In genomic region chr18:36388310-36388709, GRCh38 we compare ENCODE assay signal across 23 cellular contexts.
"Had no signal": no experiment of that assay in that cellular context is flagged by ENCODE, and none has a peak within 500 bp of the region (broad histone marks: within the 10 kb centered on the region; RNA-seq: fewer than 3 reads in every experiment).

No MANE protein-coding gene starts in this region.

- H3K4me1 ChIP-seq: left lung, pancreas, sigmoid colon, stomach, transverse colon had no signal

- H3K36me3 ChIP-seq: left lung, pancreas, sigmoid colon, stomach, thoracic aorta, transverse colon had no signal

- H3K27me3 Mint-ChIP-seq: natural killer cell treated with Interleukin-12 subunit alpha and Interleukin-12 subunit beta and Interleukin-15 and Interleukin-18, amount 100 ng/mL, for 72 hours; progenitor cell of endocrine pancreas had no signal

- H3K4me1 Mint-ChIP-seq: endodermal cell had no signal

- H3K9me3 Mint-ChIP-seq: endodermal cell; natural killer cell treated with Interleukin-12 subunit alpha and Interleukin-12 subunit beta and Interleukin-15 and Interleukin-18, amount 100 ng/mL, for 72 hours had no signal

- DNase-seq: cerebellar nuclear complex; effector CD4-positive, alpha-beta T cell; endodermal cell; erythroblast; foreskin keratinocyte; head of caudate nucleus; hypothalamus; left lung; mesenchymal stem cell; midbrain; occipital lobe; pancreas; sigmoid colon; stimulated activated CD4-positive, alpha-beta T cell treated with anti-CD3 and anti-CD28 coated beads, Interleukin-12 subunit alpha, Interleukin-12 subunit beta, amount 100 ng/mL, for 4 hours; stimulated activated naive CD4-positive, alpha-beta T cell; stomach; substantia nigra; transverse colon had no signal

- H3K4me3 ChIP-seq: left lung, lung, pancreas, sigmoid colon, skin epidermis, stomach, thoracic aorta, transverse colon had no signal

- H3K27ac ChIP-seq: foreskin keratinocyte, left lung, pancreas, sigmoid colon, skin epidermis, stomach, thoracic aorta, transverse colon had no signal

- H3K27me3 ChIP-seq: foreskin keratinocyte, left lung, pancreas, sigmoid colon, stomach, transverse colon had no signal

- H3K9me3 ChIP-seq: left lung, pancreas, sigmoid colon, stomach, thoracic aorta, transverse colon had no signal

- H3K27ac Mint-ChIP-seq: endodermal cell; natural killer cell treated with Interleukin-12 subunit alpha and Interleukin-12 subunit beta and Interleukin-15 and Interleukin-18, amount 100 ng/mL, for 72 hours; progenitor cell of endocrine pancreas had no signal

- ATAC-seq: foreskin keratinocyte; left lung; natural killer cell treated with Interleukin-12 subunit alpha and Interleukin-12 subunit beta and Interleukin-15 and Interleukin-18, amount 100 ng/mL, for 72 hours; pancreas had no signal

- H3K36me3 Mint-ChIP-seq: natural killer cell treated with Interleukin-12 subunit alpha and Interleukin-12 subunit beta and Interleukin-15 and Interleukin-18, amount 100 ng/mL, for 72 hours had no signal

- H3K4me3 Mint-ChIP-seq: endodermal cell; natural killer cell treated with Interleukin-12 subunit alpha and Interleukin-12 subunit beta and Interleukin-15 and Interleukin-18, amount 100 ng/mL, for 72 hours had no signal
